In genomic region chr6:117265425-117266266, GRCh38 we compare ENCODE assay signal across 8 cellular contexts. TPM values are rescaled to one million over a fixed set of nuclear protein-coding genes. Genes with fewer than 3 reads are reported as not detected.
DNase-seq lines count a peak whose midpoint lies in the region; ATAC-seq lines count a peak whose summit lies in the region.

TSS of gene VGLL2 (plus strand) at chr6:117265558. CDS start at chr6:117265764, 206 bp downstream.

- no CpG with 5 or more reads among the region's 62 CpGs for WGBS in iPS DF 6.9 (ENCODE audit: insufficient coverage, insufficient read length)

- peak within 1 kb of the TSS; percentile 37 for H3K4me3 ChIP-seq in iPS DF 6.9 (ENCODE audit: low read length)

- H3K27me3 Mint-ChIP-seq in activated T-cell treated with anti-CD3 and anti-CD28 coated beads, Interleukin-2, amount 50 U/mL, for 72 hours (ENCODE audit: low read depth): peaks cover 80% of the 10 kb centered on the region

- peaks cover 0 to 3% of the 10 kb centered on the region in 2 donors for H3K9me3 Mint-ChIP-seq in activated T-cell treated with anti-CD3 and anti-CD28 coated beads, Interleukin-2, amount 50 U/mL, for 72 hours

- H3K27ac Mint-ChIP-seq in activated T-cell treated with anti-CD3 and anti-CD28 coated beads, Interleukin-2, amount 50 U/mL, for 72 hours: no peak within 1 kb of the TSS

- no peaks in the 10 kb centered on the region for H3K36me3 ChIP-seq in iPS DF 6.9 (ENCODE audit: control insufficient read depth, insufficient read depth, low read length)

- peaks cover 6% of the 10 kb centered on the region for H3K4me1 Mint-ChIP-seq in activated T-cell treated with anti-CD3 and anti-CD28 coated beads, Interleukin-2, amount 50 U/mL, for 72 hours (ENCODE audit: low read depth)

- peaks cover 77% of the 10 kb centered on the region for H3K27me3 ChIP-seq in iPS DF 6.9 (ENCODE audit: control insufficient read depth, insufficient read depth, low read length)

- ATAC-seq in activated T-cell treated with anti-CD3 and anti-CD28 coated beads, Interleukin-2, amount 50 U/mL, for 72 hours (replicated peaks in 1 of 2): peak; percentile 41 to 49
- ATAC-seq in sciatic nerve: peak; percentile 44
- no peak for ATAC-seq in GM19324 (IDR thresholded peaks at IDR 0.05; ENCODE audit: low FRiP score, unreplicated experiment)

- H3K9me3 ChIP-seq in iPS DF 6.9 (ENCODE audit: control insufficient read depth, insufficient read depth, low read length): no peaks in the 10 kb centered on the region

- no peak for DNase-seq in activated T-cell treated with anti-CD3 and anti-CD28 coated beads, Interleukin-2, amount 50 U/mL, for 72 hours
- DNase-seq in activated T-cell treated with anti-CD3 and anti-CD28 coated beads for 4 hours (no peak), KBM-7 (peak; percentile 48), amniotic epithelial cell (ENCODE audit: low read depth) (peak; percentile 44), iPS DF 6.9 (ENCODE audit: low read depth, low spot score) (no peak), sciatic nerve (ENCODE audit: low spot score) (no peak), GDM1 (lab: John Stamatoyannopoulos, UW) (no peak)

- in situ Hi-C loops in KBM-7 (cut with MboI; ENCODE audit: low pct_unique_long_range_greater_than_20kb, low sequenced_read_pairs): no loop called here

- H3K36me3 Mint-ChIP-seq in activated T-cell treated with anti-CD3 and anti-CD28 coated beads, Interleukin-2, amount 50 U/mL, for 72 hours (ENCODE audit: insufficient read depth in 2 of 2): no peaks in the 10 kb centered on the region

- peak within 1 kb of the TSS; percentile 64 to 79 for H3K4me3 Mint-ChIP-seq in activated T-cell treated with anti-CD3 and anti-CD28 coated beads, Interleukin-2, amount 50 U/mL, for 72 hours

- H3K27ac ChIP-seq in iPS DF 6.9 (ENCODE audit: low read length): no peak within 1 kb of the TSS

- H3K4me1 ChIP-seq in iPS DF 6.9 (ENCODE audit: control insufficient read depth, insufficient read depth, low read length): no peaks in the 10 kb centered on the region; the same call in 1 of the 2 replicates

- intact Hi-C loops in sciatic nerve (cut with DNase I): no loop called here

RNA-seq across cellular contexts. Expression of gene VGLL2, which starts in this region (rescaled TPM):
- not detected for total RNA-seq in activated T-cell treated with anti-CD3 and anti-CD28 coated beads, Interleukin-2, amount 50 U/mL, for 72 hours
- not detected for total RNA-seq in sciatic nerve

Comparison
In these comparisons a context has a peak if more than half of its experiments do, and no peak if none do; other contexts are left out.
1. Peak in ATAC-seq in activated T-cell treated with anti-CD3 and anti-CD28 coated beads, Interleukin-2, amount 50 U/mL, for 72 hours; RNA of the gene not detected or under 1 TPM.
2. Peak in ATAC-seq in sciatic nerve; RNA of the gene not detected or under 1 TPM.
3. DNase-seq: peak in KBM-7 (single experiment) and amniotic epithelial cell (single experiment); none in activated T-cell treated with anti-CD3 and anti-CD28 coated beads, Interleukin-2, amount 50 U/mL, for 72 hours (0 of 2), activated T-cell treated with anti-CD3 and anti-CD28 coated beads for 4 hours (single experiment), iPS DF 6.9 (single experiment), sciatic nerve (single experiment) and GDM1 (single experiment).